Comparison of ENCODE assay signal across 8 cellular contexts in the genomic region with DNA sequence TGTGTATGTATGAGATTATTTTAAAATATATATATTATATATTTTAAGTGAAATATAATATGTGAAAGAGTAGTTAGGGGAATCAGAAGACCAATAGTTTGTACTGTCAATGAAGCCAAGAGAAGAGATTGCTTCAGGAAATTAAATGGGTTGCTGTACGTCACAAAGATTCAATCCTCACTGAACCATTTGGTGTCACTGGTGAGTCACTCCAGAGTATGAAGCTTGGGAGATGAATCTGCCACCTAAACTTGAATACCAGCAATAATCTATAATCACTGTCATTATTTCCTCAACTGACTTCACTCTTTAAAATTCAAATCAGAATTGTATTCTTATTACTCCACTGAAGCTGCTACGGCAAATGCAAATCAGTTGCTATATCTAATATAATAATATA. TPM values are rescaled to one million over a fixed set of nuclear protein-coding genes. Genes with fewer than 3 reads are reported as not detected.
DNase-seq lines count a peak whose midpoint lies in the region; ATAC-seq lines count a peak whose summit lies in the region.

No MANE protein-coding gene starts in this region.

- DNase-seq in EL (peak; percentile 60), SK-N-DZ (ENCODE audit: low spot score) (peak; percentile 53), kidney glomerular epithelial cell (lab: John Stamatoyannopoulos, UW) (peak; percentile 12), activated gamma-delta T cell (lab: John Stamatoyannopoulos, UW) (no peak)

- ATAC-seq in HG03342 (IDR thresholded peaks at IDR 0.05; ENCODE audit: unreplicated experiment) (peak; percentile 52), HG03139 (IDR thresholded peaks at IDR 0.05; ENCODE audit: unreplicated experiment) (no peak), HG03442 (IDR thresholded peaks at IDR 0.05; ENCODE audit: unreplicated experiment) (no peak)
- ATAC-seq in activated CD4-positive, CD25-positive, alpha-beta regulatory T cell treated with anti-CD3 and anti-CD28 coated beads, Interleukin-2, amount 50 U/mL, for 24 hours: no peak

RNA-seq across cellular contexts. Expression of a gene that starts 41.9 kb away (rescaled TPM):
- polyA plus RNA-seq in SK-N-DZ (2014; cell fraction: cytosol; rRNA removed): 3.7 and 4.7 TPM in 2 replicates
- 3.8 and 4.7 TPM in 2 replicates for polyA plus RNA-seq in SK-N-DZ (2014; cell fraction: nucleus; rRNA removed)
